Comparison of ENCODE assay signal across 12 cellular contexts in genomic region chr2:47036489-47036769, GRCh38.
DNase-seq lines count a peak whose midpoint lies in the region; ATAC-seq and TF ChIP-seq lines count a peak whose summit lies in the region.
"Had no signal": no experiment of that assay in that cellular context is flagged by ENCODE, and none has a peak within 500 bp of the region (broad histone marks: within the 10 kb centered on the region; RNA-seq: fewer than 3 reads in every experiment).

No MANE protein-coding gene starts in this region.

- no peaks in the 10 kb centered on the region for H3K9me3 ChIP-seq in subcutaneous abdominal adipose tissue (ENCODE audit: control insufficient read depth in 5 of 5, low read length in 5 of 5)
- H3K9me3 ChIP-seq: vagina had no signal

- no peak overlapping the region for H3K4me3 ChIP-seq in subcutaneous abdominal adipose tissue (ENCODE audit: low read depth in 1 of 5, low read length in 5 of 5)
- H3K4me3 ChIP-seq: vagina had no signal

- intact Hi-C loops in activated naive CD4-positive, alpha-beta T cell treated with anti-CD3 and anti-CD28 coated beads for 36 hours (cut with micrococcal nuclease): no loop called here

- peaks cover 6 to 14% of the 10 kb centered on the region in 2 donors for H3K36me3 Mint-ChIP-seq in activated naive CD4-positive, alpha-beta T cell treated with anti-CD3 and anti-CD28 coated beads, Interleukin-2, amount 50 U/mL, for 72 hours
- peaks cover 13% of the 10 kb centered on the region for H3K36me3 Mint-ChIP-seq in activated naive CD4-positive, alpha-beta T cell treated with anti-CD3 and anti-CD28 coated beads for 36 hours (ENCODE audit: low read depth)
- no peaks in the 10 kb centered on the region for H3K36me3 Mint-ChIP-seq in WTC11

- H3K27ac Mint-ChIP-seq in activated naive CD4-positive, alpha-beta T cell treated with anti-CD3 and anti-CD28 coated beads, Interleukin-2, amount 50 U/mL, for 72 hours: peak overlapping the region; percentile 55 to 82
- H3K27ac Mint-ChIP-seq in activated naive CD4-positive, alpha-beta T cell treated with anti-CD3 and anti-CD28 coated beads for 36 hours: no peak overlapping the region
- H3K27ac Mint-ChIP-seq in WTC11: 0 out of 2 replicates have a peak overlapping the region, but pooled peaks have one; percentile 60

- H3K9me3 Mint-ChIP-seq in activated naive CD4-positive, alpha-beta T cell treated with anti-CD3 and anti-CD28 coated beads, Interleukin-2, amount 50 U/mL, for 72 hours: no peaks in the 10 kb centered on the region
- H3K9me3 Mint-ChIP-seq in activated naive CD4-positive, alpha-beta T cell treated with anti-CD3 and anti-CD28 coated beads for 36 hours: no peaks in the 10 kb centered on the region
- no peaks in the 10 kb centered on the region for H3K9me3 Mint-ChIP-seq in WTC11

- no peaks in the 10 kb centered on the region for H3K27me3 Mint-ChIP-seq in activated naive CD4-positive, alpha-beta T cell treated with anti-CD3 and anti-CD28 coated beads for 36 hours (ENCODE audit: low read depth)
- H3K27me3 Mint-ChIP-seq in WTC11 (ENCODE audit: low read depth): no peaks in the 10 kb centered on the region

- TF ChIP-seq CTCF in WTC11 (IDR thresholded peaks at IDR 0.05): no peak

- H3K4me3 Mint-ChIP-seq in activated naive CD4-positive, alpha-beta T cell treated with anti-CD3 and anti-CD28 coated beads for 36 hours: no peak overlapping the region
- H3K4me3 Mint-ChIP-seq in WTC11: no peak overlapping the region

- DNase-seq in activated naive CD4-positive, alpha-beta T cell treated with anti-CD3 and anti-CD28 coated beads, Interleukin-2, amount 50 U/mL, for 72 hours (ENCODE audit: low spot score in 2 of 2): no peak
- DNase-seq in activated naive CD4-positive, alpha-beta T cell treated with anti-CD3 and anti-CD28 coated beads for 36 hours: no peak
- DNase-seq in WTC11 (ENCODE audit: low spot score) (no peak), GF-D8 (lab: John Stamatoyannopoulos, UW) (no peak), cerebellum (ENCODE audit: low spot score) (no peak), NK-92 (lab: John Stamatoyannopoulos, UW; ENCODE audit: unreplicated experiment) (no peak)
- DNase-seq: activated T-cell treated with anti-CD3 and anti-CD28 coated beads, Interleukin-2, amount 50 U/mL, for 48 hours; central memory CD4-positive, alpha-beta T cell had no signal

- H3K4me1 ChIP-seq in subcutaneous abdominal adipose tissue (ENCODE audit: control insufficient read depth in 5 of 5, insufficient read depth in 5 of 5, low read length in 5 of 5): peaks cover 57 to 75% (median 74%) of the 10 kb centered on the region in 5 donors

- no peak for ATAC-seq in activated naive CD4-positive, alpha-beta T cell treated with anti-CD3 and anti-CD28 coated beads, Interleukin-2, amount 50 U/mL, for 72 hours
- no peak for ATAC-seq in WTC11

- H3K27ac ChIP-seq in layer of hippocampus (ENCODE audit: low read depth, low read length): peak overlapping the region; percentile 43
- H3K27ac ChIP-seq in subcutaneous abdominal adipose tissue (ENCODE audit: low read depth, low read length): peak overlapping the region; percentile 99
- H3K27ac ChIP-seq: VCaP had no signal

- no peaks in the 10 kb centered on the region for H3K27me3 ChIP-seq in layer of hippocampus (ENCODE audit: control insufficient read depth, insufficient read depth, low read length)
- H3K27me3 ChIP-seq in subcutaneous abdominal adipose tissue (ENCODE audit: control insufficient read depth in 5 of 5, insufficient read depth in 4 of 5, low read length in 5 of 5): no peaks in the 10 kb centered on the region
- H3K27me3 ChIP-seq: vagina had no signal

- H3K4me1 Mint-ChIP-seq in activated naive CD4-positive, alpha-beta T cell treated with anti-CD3 and anti-CD28 coated beads for 36 hours (ENCODE audit: low read depth): peaks cover 8% of the 10 kb centered on the region
- H3K4me1 Mint-ChIP-seq in WTC11: peaks cover 30% of the 10 kb centered on the region

- CTCF ChIA-PET in activated naive CD4-positive, alpha-beta T cell treated with anti-CD3 and anti-CD28 coated beads for 36 hours (lab: Charles Lee): interaction anchor here (0.9 kb wide), 1 partner anchor 287 kb away, joined by 3 read pairs; no protein-coding TSS in a partner anchor
- CTCF ChIA-PET in WTC11 (lab: Charles Lee): interaction anchor here (0.6 kb wide), 1 partner anchor 18 kb away, joined by 3 read pairs; no protein-coding TSS in a partner anchor

- POLR2A ChIA-PET in WTC11 (lab: Charles Lee): no interaction called here

- H3K36me3 ChIP-seq in subcutaneous abdominal adipose tissue (ENCODE audit: control insufficient read depth in 5 of 5, insufficient read depth in 5 of 5, low read length in 5 of 5): peaks cover 0 to 36% (median 17%) of the 10 kb centered on the region in 5 donors

- H3K9ac ChIP-seq in subcutaneous abdominal adipose tissue (ENCODE audit: low read length in 5 of 5): no peak overlapping the region

TF ChIP-seq in WTC11, 78 proteins besides CTCF, POLR2A, EP300 and RAD21:
- no peak for TF ChIP-seq AFF4 (CRISPR knock-in tag; IDR thresholded peaks at IDR 0.05; ENCODE audit: borderline replicate concordance)
- no peak for TF ChIP-seq GRHL2 (CRISPR knock-in tag; IDR thresholded peaks at IDR 0.05; ENCODE audit: insufficient replicate concordance, severe bottlenecking)
- TF ChIP-seq JAZF1 (CRISPR knock-in tag; IDR thresholded peaks at IDR 0.05): no peak
- TF ChIP-seq EMX1 (CRISPR knock-in tag; IDR thresholded peaks at IDR 0.05): no peak
- TF ChIP-seq ZBTB21 (CRISPR knock-in tag; IDR thresholded peaks at IDR 0.05; ENCODE audit: borderline replicate concordance): no peak
- TF ChIP-seq JUN (CRISPR knock-in tag; IDR thresholded peaks at IDR 0.05): no peak
- TF ChIP-seq ETV6 (CRISPR knock-in tag; IDR thresholded peaks at IDR 0.05): no peak
- TF ChIP-seq PRRX2 (CRISPR knock-in tag; IDR thresholded peaks at IDR 0.05): no peak
- no peak for TF ChIP-seq CBFB (CRISPR knock-in tag; IDR thresholded peaks at IDR 0.05; ENCODE audit: low read depth)
- TF ChIP-seq TCF7 (CRISPR knock-in tag; IDR thresholded peaks at IDR 0.05; ENCODE audit: low read depth): no peak
- TF ChIP-seq FOXP1 (CRISPR knock-in tag; IDR thresholded peaks at IDR 0.05; ENCODE audit: borderline replicate concordance): no peak
- no peak for TF ChIP-seq E2F4 (CRISPR knock-in tag; IDR thresholded peaks at IDR 0.05; ENCODE audit: borderline replicate concordance, low read depth)
- TF ChIP-seq ZNF219 (CRISPR knock-in tag; IDR thresholded peaks at IDR 0.05; ENCODE audit: borderline replicate concordance): no peak
- TF ChIP-seq ZNF671 (CRISPR knock-in tag; IDR thresholded peaks at IDR 0.05): no peak
